Comparison of ENCODE assay signal across 1 cellular context in the genomic region with DNA sequence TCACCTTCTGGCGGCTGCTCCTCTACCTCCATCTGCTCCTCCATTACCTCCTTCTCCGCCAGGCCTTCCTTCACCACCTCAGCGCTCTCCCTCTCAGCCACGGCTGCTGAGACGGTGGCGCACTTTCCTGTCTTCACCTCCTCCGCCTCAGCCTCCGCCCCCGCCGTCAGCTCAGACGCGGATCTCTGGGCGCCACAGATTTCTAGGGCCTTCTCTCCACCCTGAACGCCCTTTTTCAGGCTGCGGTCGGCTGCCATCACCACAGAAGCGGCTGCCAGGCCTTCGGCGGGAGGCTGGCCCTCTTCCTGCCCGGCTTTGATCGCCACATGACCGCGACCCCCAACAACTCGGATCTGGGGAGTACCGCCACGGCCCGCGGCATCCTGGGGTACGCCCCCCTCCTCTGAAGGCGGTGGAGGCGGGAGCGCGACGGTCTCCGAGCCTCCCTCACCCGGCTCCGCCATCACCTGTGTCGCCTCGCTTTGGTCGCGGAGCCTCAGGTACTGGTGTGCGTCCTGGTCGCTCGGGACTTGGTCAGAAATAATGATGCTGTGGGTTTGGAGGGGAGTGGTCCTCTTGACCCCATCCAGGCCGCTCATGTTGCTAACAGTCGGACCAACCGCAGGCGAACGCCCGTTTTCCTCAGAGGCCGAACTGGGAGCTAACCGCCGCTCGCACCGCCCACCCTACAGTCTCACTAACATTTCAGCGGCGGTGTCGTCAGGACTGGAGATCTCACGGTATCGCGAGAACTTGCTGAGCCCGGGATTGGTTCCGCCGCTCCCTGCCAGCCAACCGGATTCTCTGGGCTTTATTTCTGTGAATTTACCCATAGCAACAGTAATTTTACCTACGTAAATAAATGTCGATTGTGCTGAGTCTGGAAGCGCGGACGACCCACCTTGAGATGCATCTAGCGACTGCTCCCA.
TF ChIP-seq lines count a peak whose summit lies in the region.

A gene (minus strand): TSS at position 699 of the 929 bp plus-strand sequence. CDS start 100 bp downstream, at position 599.

TF ChIP-seq in HepG2, 621 proteins besides CTCF, POLR2A, EP300 and RAD21 (continued from another document and continues in another):
- TF ChIP-seq, protein P1, sequence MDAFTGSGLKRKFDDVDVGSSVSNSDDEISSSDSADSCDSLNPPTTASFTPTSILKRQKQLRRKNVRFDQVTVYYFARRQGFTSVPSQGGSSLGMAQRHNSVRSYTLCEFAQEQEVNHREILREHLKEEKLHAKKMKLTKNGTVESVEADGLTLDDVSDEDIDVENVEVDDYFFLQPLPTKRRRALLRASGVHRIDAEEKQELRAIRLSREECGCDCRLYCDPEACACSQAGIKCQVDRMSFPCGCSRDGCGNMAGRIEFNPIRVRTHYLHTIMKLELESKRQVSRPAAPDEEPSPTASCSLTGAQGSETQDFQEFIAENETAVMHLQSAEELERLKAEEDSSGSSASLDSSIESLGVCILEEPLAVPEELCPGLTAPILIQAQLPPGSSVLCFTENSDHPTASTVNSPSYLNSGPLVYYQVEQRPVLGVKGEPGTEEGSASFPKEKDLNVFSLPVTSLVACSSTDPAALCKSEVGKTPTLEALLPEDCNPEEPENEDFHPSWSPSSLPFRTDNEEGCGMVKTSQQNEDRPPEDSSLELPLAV (CRISPR knock-in tag; conservative IDR thresholded peaks at IDR 0.05; ENCODE audit: low read depth): no peak
- TF ChIP-seq ZNF230 (CRISPR knock-in tag; IDR thresholded peaks at IDR 0.05) (peak; percentile 90), NRL (CRISPR knock-in tag; IDR thresholded peaks at IDR 0.05; ENCODE audit: borderline replicate concordance) (peak; percentile 93), ZNF431 (CRISPR knock-in tag; IDR thresholded peaks at IDR 0.05; ENCODE audit: borderline replicate concordance, low read depth) (peak; percentile 55; the same call in 1 of the 2 replicates), RAD51 (IDR thresholded peaks at IDR 0.05; ENCODE audit: borderline replicate concordance) (no peak), JUNB (CRISPR knock-in tag; IDR thresholded peaks at IDR 0.05; ENCODE audit: borderline replicate concordance) (no peak), JUN (CRISPR knock-in tag; IDR thresholded peaks at IDR 0.05) (no peak; the same call in 1 of the 2 replicates), ZNF501 (CRISPR knock-in tag; IDR thresholded peaks at IDR 0.05) (peak; percentile 81), NCOA2 (CRISPR knock-in tag; IDR thresholded peaks at IDR 0.05) (no peak), HDAC2 (CRISPR knock-in tag; IDR thresholded peaks at IDR 0.05) (no peak; the same call in none of the 2 replicates), NFKBIZ (CRISPR knock-in tag; IDR thresholded peaks at IDR 0.05) (peak; percentile 15), ZBTB20 (CRISPR knock-in tag; IDR thresholded peaks at IDR 0.05; ENCODE audit: borderline replicate concordance, low read depth) (peak; percentile 93; the same call in 1 of the 2 replicates), HNRNPUL1 (IDR thresholded peaks at IDR 0.05; ENCODE audit: low read depth, low read length) (no peak), CCDC6 (CRISPR knock-in tag; IDR thresholded peaks at IDR 0.05) (no peak), ZNF326 (CRISPR knock-in tag; IDR thresholded peaks at IDR 0.05; ENCODE audit: borderline replicate concordance) (no peak), HDAC1 (CRISPR knock-in tag; IDR thresholded peaks at IDR 0.05) (peak; percentile 89), REPIN1 (CRISPR knock-in tag; IDR thresholded peaks at IDR 0.05; ENCODE audit: borderline replicate concordance, low read depth) (peak; percentile 87), AHR (CRISPR knock-in tag; IDR thresholded peaks at IDR 0.05) (peak; percentile 17; the same call in 1 of the 2 replicates), TGIF2 (CRISPR knock-in tag; IDR thresholded peaks at IDR 0.05) (0 out of 2 replicates have a peak, but pooled peaks have one; percentile 55), SIX1 (CRISPR knock-in tag; IDR thresholded peaks at IDR 0.05; ENCODE audit: borderline replicate concordance) (no peak; the same call in 1 of the 2 replicates), ZNF562 (CRISPR knock-in tag; IDR thresholded peaks at IDR 0.05; ENCODE audit: borderline replicate concordance) (no peak), DPF2 (CRISPR knock-in tag; IDR thresholded peaks at IDR 0.05; ENCODE audit: borderline replicate concordance, low read depth) (no peak), RBFOX2 (IDR thresholded peaks at IDR 0.05; ENCODE audit: low read depth, low read length) (peak; percentile 88), ZNF329 (CRISPR knock-in tag; IDR thresholded peaks at IDR 0.05; ENCODE audit: low read depth) (peak; percentile 80; the same call in 1 of the 2 replicates), ZNF746 (CRISPR knock-in tag; IDR thresholded peaks at IDR 0.05) (0 out of 2 replicates have a peak, but pooled peaks have one; percentile 30), ZNF569 (CRISPR knock-in tag; IDR thresholded peaks at IDR 0.05; ENCODE audit: borderline replicate concordance) (peak; percentile 85; the same call in 1 of the 2 replicates), ZNF232 (CRISPR knock-in tag; IDR thresholded peaks at IDR 0.05; ENCODE audit: borderline replicate concordance) (peak; percentile 82), MYNN (CRISPR knock-in tag; IDR thresholded peaks at IDR 0.05; ENCODE audit: low read depth) (no peak), NFKB2 (CRISPR knock-in tag; IDR thresholded peaks at IDR 0.05; ENCODE audit: borderline replicate concordance) (peak; percentile 93; the same call in 1 of the 2 replicates), SAFB2 (CRISPR knock-in tag; IDR thresholded peaks at IDR 0.05; ENCODE audit: borderline replicate concordance, low read depth) (no peak; the same call in none of the 2 replicates), NFATC3 (CRISPR knock-in tag; IDR thresholded peaks at IDR 0.05) (no peak), IRF2 (CRISPR knock-in tag; IDR thresholded peaks at IDR 0.05) (peak; percentile 66), RBM39 (IDR thresholded peaks at IDR 0.05; ENCODE audit: low read depth, low read length, poor library complexity, severe bottlenecking) (peak; percentile 88), EZH2 (conservative IDR thresholded peaks at IDR 0.05; ENCODE audit: low read depth, low read length) (no peak), GFI1 (CRISPR knock-in tag; IDR thresholded peaks at IDR 0.05; ENCODE audit: borderline replicate concordance) (peak; percentile 78), EED (CRISPR knock-in tag; IDR thresholded peaks at IDR 0.05) (peak; percentile 64; the same call in 1 of the 2 replicates), JDP2 (CRISPR knock-in tag; IDR thresholded peaks at IDR 0.05; ENCODE audit: borderline replicate concordance) (no peak; the same call in 1 of the 2 replicates), HNRNPH1 (optimal IDR thresholded peaks at IDR 0.05; ENCODE audit: low read depth, low read length) (peak; percentile 71), KLF11 (CRISPR knock-in tag; IDR thresholded peaks at IDR 0.05) (peak; percentile 28; the same call in 1 of the 2 replicates), CEBPG (CRISPR knock-in tag; IDR thresholded peaks at IDR 0.05) (peak; percentile 60), MIER2 (CRISPR knock-in tag; IDR thresholded peaks at IDR 0.05) (no peak; the same call in 1 of the 2 replicates), ZNF441 (CRISPR knock-in tag; IDR thresholded peaks at IDR 0.05; ENCODE audit: borderline replicate concordance) (peak; percentile 50)
- TF ChIP-seq, protein P2, sequence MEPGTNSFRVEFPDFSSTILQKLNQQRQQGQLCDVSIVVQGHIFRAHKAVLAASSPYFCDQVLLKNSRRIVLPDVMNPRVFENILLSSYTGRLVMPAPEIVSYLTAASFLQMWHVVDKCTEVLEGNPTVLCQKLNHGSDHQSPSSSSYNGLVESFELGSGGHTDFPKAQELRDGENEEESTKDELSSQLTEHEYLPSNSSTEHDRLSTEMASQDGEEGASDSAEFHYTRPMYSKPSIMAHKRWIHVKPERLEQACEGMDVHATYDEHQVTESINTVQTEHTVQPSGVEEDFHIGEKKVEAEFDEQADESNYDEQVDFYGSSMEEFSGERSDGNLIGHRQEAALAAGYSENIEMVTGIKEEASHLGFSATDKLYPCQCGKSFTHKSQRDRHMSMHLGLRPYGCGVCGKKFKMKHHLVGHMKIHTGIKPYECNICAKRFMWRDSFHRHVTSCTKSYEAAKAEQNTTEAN (CRISPR knock-in tag; conservative IDR thresholded peaks at IDR 0.05): peak; percentile 64; the same call in 1 of the 2 replicates
- TF ChIP-seq, protein P3, sequence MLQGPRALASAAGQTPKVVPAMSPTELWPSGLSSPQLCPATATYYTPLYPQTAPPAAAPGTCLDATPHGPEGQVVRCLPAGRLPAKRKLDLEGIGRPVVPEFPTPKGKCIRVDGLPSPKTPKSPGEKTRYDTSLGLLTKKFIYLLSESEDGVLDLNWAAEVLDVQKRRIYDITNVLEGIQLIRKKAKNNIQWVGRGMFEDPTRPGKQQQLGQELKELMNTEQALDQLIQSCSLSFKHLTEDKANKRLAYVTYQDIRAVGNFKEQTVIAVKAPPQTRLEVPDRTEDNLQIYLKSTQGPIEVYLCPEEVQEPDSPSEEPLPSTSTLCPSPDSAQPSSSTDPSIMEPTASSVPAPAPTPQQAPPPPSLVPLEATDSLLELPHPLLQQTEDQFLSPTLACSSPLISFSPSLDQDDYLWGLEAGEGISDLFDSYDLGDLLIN (CRISPR knock-in tag; IDR thresholded peaks at IDR 0.05; ENCODE audit: borderline replicate concordance): peak; percentile 55; the same call in 1 of the 2 replicates
- TF ChIP-seq, protein P4, sequence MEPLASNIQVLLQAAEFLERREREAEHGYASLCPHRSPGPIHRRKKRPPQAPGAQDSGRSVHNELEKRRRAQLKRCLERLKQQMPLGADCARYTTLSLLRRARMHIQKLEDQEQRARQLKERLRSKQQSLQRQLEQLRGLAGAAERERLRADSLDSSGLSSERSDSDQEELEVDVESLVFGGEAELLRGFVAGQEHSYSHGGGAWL (CRISPR knock-in tag; IDR thresholded peaks at IDR 0.05): peak; percentile 85
- TF ChIP-seq, protein P5, sequence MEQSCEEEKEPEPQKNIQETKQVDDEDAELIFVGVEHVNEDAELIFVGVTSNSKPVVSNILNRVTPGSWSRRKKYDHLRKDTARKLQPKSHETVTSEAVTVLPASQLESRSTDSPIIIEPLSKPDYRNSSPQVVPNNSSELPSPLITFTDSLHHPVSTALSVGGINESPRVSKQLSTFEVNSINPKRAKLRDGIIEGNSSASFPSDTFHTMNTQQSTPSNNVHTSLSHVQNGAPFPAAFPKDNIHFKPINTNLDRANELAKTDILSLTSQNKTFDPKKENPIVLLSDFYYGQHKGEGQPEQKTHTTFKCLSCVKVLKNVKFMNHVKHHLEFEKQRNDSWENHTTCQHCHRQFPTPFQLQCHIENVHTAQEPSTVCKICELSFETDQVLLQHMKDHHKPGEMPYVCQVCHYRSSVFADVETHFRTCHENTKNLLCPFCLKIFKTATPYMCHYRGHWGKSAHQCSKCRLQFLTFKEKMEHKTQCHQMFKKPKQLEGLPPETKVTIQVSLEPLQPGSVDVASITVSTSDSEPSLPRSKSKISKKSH (CRISPR knock-in tag; IDR thresholded peaks at IDR 0.05; ENCODE audit: borderline replicate concordance): peak; percentile 88
- TF ChIP-seq, protein P6, sequence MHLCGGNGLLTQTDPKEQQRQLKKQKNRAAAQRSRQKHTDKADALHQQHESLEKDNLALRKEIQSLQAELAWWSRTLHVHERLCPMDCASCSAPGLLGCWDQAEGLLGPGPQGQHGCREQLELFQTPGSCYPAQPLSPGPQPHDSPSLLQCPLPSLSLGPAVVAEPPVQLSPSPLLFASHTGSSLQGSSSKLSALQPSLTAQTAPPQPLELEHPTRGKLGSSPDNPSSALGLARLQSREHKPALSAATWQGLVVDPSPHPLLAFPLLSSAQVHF (CRISPR knock-in tag; IDR thresholded peaks at IDR 0.05): no peak
- TF ChIP-seq, protein P7, sequence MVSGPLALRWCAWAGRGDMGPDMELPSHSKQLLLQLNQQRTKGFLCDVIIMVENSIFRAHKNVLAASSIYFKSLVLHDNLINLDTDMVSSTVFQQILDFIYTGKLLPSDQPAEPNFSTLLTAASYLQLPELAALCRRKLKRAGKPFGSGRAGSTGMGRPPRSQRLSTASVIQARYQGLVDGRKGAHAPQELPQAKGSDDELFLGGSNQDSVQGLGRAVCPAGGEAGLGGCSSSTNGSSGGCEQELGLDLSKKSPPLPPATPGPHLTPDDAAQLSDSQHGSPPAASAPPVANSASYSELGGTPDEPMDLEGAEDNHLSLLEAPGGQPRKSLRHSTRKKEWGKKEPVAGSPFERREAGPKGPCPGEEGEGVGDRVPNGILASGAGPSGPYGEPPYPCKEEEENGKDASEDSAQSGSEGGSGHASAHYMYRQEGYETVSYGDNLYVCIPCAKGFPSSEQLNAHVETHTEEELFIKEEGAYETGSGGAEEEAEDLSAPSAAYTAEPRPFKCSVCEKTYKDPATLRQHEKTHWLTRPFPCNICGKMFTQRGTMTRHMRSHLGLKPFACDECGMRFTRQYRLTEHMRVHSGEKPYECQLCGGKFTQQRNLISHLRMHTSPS (CRISPR knock-in tag; IDR thresholded peaks at IDR 0.05; ENCODE audit: low read depth): peak; percentile 32; the same call in 1 of the 2 replicates
- TF ChIP-seq, protein P8, sequence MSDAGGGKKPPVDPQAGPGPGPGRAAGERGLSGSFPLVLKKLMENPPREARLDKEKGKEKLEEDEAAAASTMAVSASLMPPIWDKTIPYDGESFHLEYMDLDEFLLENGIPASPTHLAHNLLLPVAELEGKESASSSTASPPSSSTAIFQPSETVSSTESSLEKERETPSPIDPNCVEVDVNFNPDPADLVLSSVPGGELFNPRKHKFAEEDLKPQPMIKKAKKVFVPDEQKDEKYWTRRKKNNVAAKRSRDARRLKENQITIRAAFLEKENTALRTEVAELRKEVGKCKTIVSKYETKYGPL (CRISPR knock-in tag; IDR thresholded peaks at IDR 0.05): no peak
- TF ChIP-seq, protein P9, sequence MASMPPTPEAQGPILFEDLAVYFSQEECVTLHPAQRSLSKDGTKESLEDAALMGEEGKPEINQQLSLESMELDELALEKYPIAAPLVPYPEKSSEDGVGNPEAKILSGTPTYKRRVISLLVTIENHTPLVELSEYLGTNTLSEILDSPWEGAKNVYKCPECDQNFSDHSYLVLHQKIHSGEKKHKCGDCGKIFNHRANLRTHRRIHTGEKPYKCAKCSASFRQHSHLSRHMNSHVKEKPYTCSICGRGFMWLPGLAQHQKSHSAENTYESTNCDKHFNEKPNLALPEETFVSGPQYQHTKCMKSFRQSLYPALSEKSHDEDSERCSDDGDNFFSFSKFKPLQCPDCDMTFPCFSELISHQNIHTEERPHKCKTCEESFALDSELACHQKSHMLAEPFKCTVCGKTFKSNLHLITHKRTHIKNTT (CRISPR knock-in tag; IDR thresholded peaks at IDR 0.05): no peak
